In the genomic region with DNA sequence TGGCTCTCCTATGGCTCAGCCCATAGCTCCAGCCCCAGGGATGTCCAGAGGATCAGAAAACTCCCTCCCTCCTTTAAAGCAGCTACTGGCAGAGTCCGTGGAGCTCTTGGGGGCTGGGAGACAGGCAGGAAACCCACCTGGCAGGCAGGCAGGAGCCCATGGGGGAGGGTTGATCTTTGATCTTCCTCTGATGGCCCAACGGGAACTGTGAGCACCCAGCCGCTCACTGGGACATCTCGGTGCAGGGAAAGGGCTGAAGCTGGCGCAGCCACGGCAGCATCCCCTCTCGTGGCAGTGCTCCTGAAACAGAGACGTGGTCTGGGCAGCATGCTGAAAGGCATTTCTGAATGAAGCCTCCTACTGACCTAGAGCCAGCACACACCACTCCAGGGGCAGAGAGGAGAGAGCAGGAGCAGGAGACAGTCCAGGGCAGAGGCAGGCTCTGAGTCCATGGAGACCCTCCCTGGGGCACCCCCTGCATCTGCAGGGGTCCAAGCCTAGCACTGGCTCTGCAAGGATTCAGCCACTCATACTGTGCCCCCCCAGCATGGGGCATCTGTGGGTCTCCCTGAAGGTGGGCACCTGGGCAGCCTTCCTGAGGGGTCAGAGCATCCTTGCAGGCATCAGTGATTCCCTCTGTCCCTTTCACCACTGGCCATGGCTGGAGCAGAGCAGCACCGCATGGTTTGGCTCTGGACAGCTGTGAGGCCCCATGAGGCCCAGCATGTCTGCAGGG, we compare ENCODE assay signal across 20 cellular contexts. TPM values are rescaled to one million over a fixed set of nuclear protein-coding genes. Genes with fewer than 3 reads are reported as not detected.
DNase-seq lines count a peak whose midpoint lies in the region; TF ChIP-seq lines count a peak whose summit lies in the region.
"Had no signal": no experiment of that assay in that cellular context is flagged by ENCODE, and none has a peak within 500 bp of the region (broad histone marks: within the 10 kb centered on the region; RNA-seq: fewer than 3 reads in every experiment).

No MANE protein-coding gene starts in this region.

- H3K36me3 Mint-ChIP-seq in neural crest cell (ENCODE audit: low read depth), result no peaks in the 10 kb centered on the region
- H3K36me3 Mint-ChIP-seq: T-cell had no signal

- H3K4me2 ChIP-seq in BLaER1, result peak overlapping the region; percentile 72
- H3K4me2 ChIP-seq in Karpas-422 (ENCODE audit: low read depth, low read length, poor library complexity, severe bottlenecking), result no peak overlapping the region
- H3K4me2 ChIP-seq: A549 had no signal

- H3K4me1 Mint-ChIP-seq in neural crest cell, result peaks cover 13% of the 10 kb centered on the region

- H3K4me3 Mint-ChIP-seq in neural crest cell, result peak overlapping the region; percentile 34
- H3K4me3 Mint-ChIP-seq: T-cell had no signal

- peaks cover 25% of the 10 kb centered on the region for H3K4me1 ChIP-seq in A673 (ENCODE audit: insufficient read depth, low read length, poor library complexity, severe bottlenecking)
- H3K4me1 ChIP-seq in BLaER1, result peaks cover 74% of the 10 kb centered on the region
- H3K4me1 ChIP-seq in Karpas-422 (ENCODE audit: low read length), result peaks cover 67% of the 10 kb centered on the region
- H3K4me1 ChIP-seq in tibial artery, result peaks cover 0 to 42% (median 29%) of the 10 kb centered on the region in 4 donors
- H3K4me1 ChIP-seq: HAP-1 had no signal

- in situ Hi-C loops in G401 (cut with HindIII; ENCODE audit: low sequenced_read_pairs), result no loop called here

- H3K27me3 Mint-ChIP-seq in neural crest cell (ENCODE audit: low read depth), result peaks cover 48% of the 10 kb centered on the region
- H3K27me3 Mint-ChIP-seq: T-cell had no signal

- intact Hi-C loops in A673 (cut with micrococcal nuclease; ENCODE audit: unreplicated experiment), result loop anchor here (5.0 kb wide), 2 partner anchors 43 to 183 kb away; no protein-coding TSS in a partner anchor
- intact Hi-C loops in tibial artery (cut with DNase I; ENCODE audit: low total_unique reads), result no loop called here

- H3K27ac ChIP-seq in A673 (ENCODE audit: low read depth, low read length, poor library complexity, severe bottlenecking), result peak overlapping the region; percentile 100
- no peak overlapping the region for H3K27ac ChIP-seq in BLaER1
- H3K27ac ChIP-seq in Karpas-422 (ENCODE audit: low read length), result peak overlapping the region; percentile 46
- H3K27ac ChIP-seq in tibial artery, result no peak overlapping the region
- H3K27ac ChIP-seq: A549 had no signal

- no peak overlapping the region for H3K27ac Mint-ChIP-seq in neural crest cell (ENCODE audit: unreplicated experiment)

- H2AFZ ChIP-seq in Karpas-422 (ENCODE audit: low read length), result no peak overlapping the region

- TF ChIP-seq CTCF in A673 (conservative IDR thresholded peaks at IDR 0.05; ENCODE audit: low read depth, low read length), result no peak
- TF ChIP-seq CTCF in neural crest cell (conservative IDR thresholded peaks at IDR 0.05), result no peak
- TF ChIP-seq CTCF in tibial artery (IDR thresholded peaks at IDR 0.05), result no peak

- no peaks in the 10 kb centered on the region for H3K9me3 Mint-ChIP-seq in neural crest cell
- H3K9me3 Mint-ChIP-seq: T-cell had no signal

- H3K27me3 ChIP-seq in A673 (replicated peaks; ENCODE audit: insufficient read depth, low read depth, low read length, poor library complexity) (no peaks in the 10 kb centered on the region), BLaER1 (peaks cover 33% of the 10 kb centered on the region), Karpas-422 (ENCODE audit: low read length) (no peaks in the 10 kb centered on the region), tibial artery (peaks cover 0 to 48% of the 10 kb centered on the region in 2 donors)

- DNase-seq in A673 (ENCODE audit: low spot score) (no peak), Karpas-422 (peak; percentile 43), neural crest cell (ENCODE audit: low read depth, low spot score) (no peak), G401 (ENCODE audit: low spot score) (no peak), NCI-H128 (lab: John Stamatoyannopoulos, UW; ENCODE audit: unreplicated experiment) (no peak), tibial artery (no peak)
- DNase-seq: GOT3; MG63; NCI-H1105 treated with DMSO at 0.1 percent for 48 hours; NCI-H2029; NCI-H446 treated with DMSO at 0.1 percent for 48 hours; NCI-H526; NCI-H82; NK-92 treated with Interleukin-12 subunit alpha and Interleukin-12 subunit beta, amount 100 ng/mL, for 24 hours; PC-3; Right ventricle myocardium superior; T-cell had no signal

- peaks cover 6% of the 10 kb centered on the region; the same call in 1 of the 2 replicates for H3K79me2 ChIP-seq in Karpas-422 (ENCODE audit: low read length)

- H4K20me1 ChIP-seq in BLaER1 (peaks cover 26% of the 10 kb centered on the region), Karpas-422 (ENCODE audit: insufficient read depth, low read depth, low read length) (no peaks in the 10 kb centered on the region)

- H3K9me2 ChIP-seq in Karpas-422 (replicated peaks; ENCODE audit: insufficient read depth, low read length), result no peaks in the 10 kb centered on the region

- POLR2A ChIA-PET in A673 (lab: Charles Lee; ENCODE audit: low non-redundant PET), result no interaction called here

- peak overlapping the region; percentile 29; the same call in 1 of the 2 replicates for H3K9ac ChIP-seq in BLaER1
- H3K9ac ChIP-seq in Karpas-422 (ENCODE audit: low read length), result peak overlapping the region; percentile 21; the same call in 1 of the 2 replicates

- no TSS peak for BruUV-seq in A673 (replicated peaks; lab: Mats Ljungman, UMichigan)

- H3K36me3 ChIP-seq in A673 (ENCODE audit: insufficient read depth, low read length, poor library complexity, severe bottlenecking), result peaks cover 40% of the 10 kb centered on the region
- no peaks in the 10 kb centered on the region for H3K36me3 ChIP-seq in BLaER1
- H3K36me3 ChIP-seq in Karpas-422 (ENCODE audit: insufficient read depth, low read length), result no peaks in the 10 kb centered on the region
- H3K36me3 ChIP-seq in tibial artery, result peaks cover 0 to 4% (median 4%) of the 10 kb centered on the region in 3 donors
- H3K36me3 ChIP-seq: HAP-1 had no signal

- peak overlapping the region; percentile 65 for H3K4me3 ChIP-seq in A673 (ENCODE audit: low read depth, low read length, poor library complexity, severe bottlenecking)
- H3K4me3 ChIP-seq in BLaER1, result no peak overlapping the region
- H3K4me3 ChIP-seq in Karpas-422 (ENCODE audit: low read length), result no peak overlapping the region
- H3K4me3 ChIP-seq in tibial artery, result no peak overlapping the region
- H3K4me3 ChIP-seq: A549, HAP-1, MG63 had no signal

- H3K9me3 ChIP-seq in A673 (ENCODE audit: low read depth, low read length, poor library complexity, severe bottlenecking) (no peaks in the 10 kb centered on the region), BLaER1 (no peaks in the 10 kb centered on the region), Karpas-422 (ENCODE audit: low read length) (no peaks in the 10 kb centered on the region), tibial artery (no peaks in the 10 kb centered on the region)
- H3K9me3 ChIP-seq: A549, HAP-1, MG63 had no signal

- CTCF ChIA-PET in A673 (lab: Charles Lee), result interaction anchor here (0.8 kb wide), 1 partner anchor 135 kb away, joined by 3 read pairs; no protein-coding TSS in a partner anchor

RNA-seq across cellular contexts. Expression of gene SLX9, which starts 4.9 kb away (rescaled TPM):
- 114 and 115 TPM in 2 replicates for total RNA-seq in A673 (2021)
- total RNA-seq in Karpas-422 (2014; rRNA removed; shearing (Covaris generic); ENCODE audit: low replicate concordance), result 12.2 and 48.7 TPM in 2 replicates
- 40.5 and 42.3 TPM in 2 replicates for total RNA-seq in neural crest cell
- 48.2 and 77.4 TPM in 2 replicates for total RNA-seq in G401 (2014; rRNA removed; shearing (Covaris generic))

RNA-seq across cellular contexts. Expression of gene ITGB2, which starts 14.3 kb away (rescaled TPM):
- total RNA-seq in A673 (2021), result 5.0 and 7.4 TPM in 2 replicates
- total RNA-seq in Karpas-422 (2014; rRNA removed; shearing (Covaris generic); ENCODE audit: low replicate concordance), result 252 and 484 TPM in 2 replicates
- total RNA-seq in neural crest cell, result 0.84 and 0.89 TPM in 2 replicates
- not detected in 2 replicates for total RNA-seq in G401 (2014; rRNA removed; shearing (Covaris generic))

Comparison
In these comparisons a context has a peak if more than half of its experiments do, and no peak if none do; other contexts are left out.
1. H3K27ac ChIP-seq: peak in A673 (single experiment) and Karpas-422 (single experiment); none in BLaER1 (single experiment) and tibial artery (0 of 2).
2. RNA of gene ITGB2, which starts 14.3 kb away (total RNA-seq): 252 to 484 TPM in Karpas-422; 5.0 to 7.4 TPM in A673, 0.84 to 0.89 TPM in neural crest cell and not detected in G401; every median in the first group is over 10 times any median in the second.